19 cellular contexts compared by ENCODE assay signal in genomic region chr14:105641075-105641937, GRCh38.
DNase-seq lines count a peak whose midpoint lies in the region; ATAC-seq and TF ChIP-seq lines count a peak whose summit lies in the region.
"Had no signal": no experiment of that assay in that cellular context is flagged by ENCODE, and none has a peak within 500 bp of the region (broad histone marks: within the 10 kb centered on the region; RNA-seq: fewer than 3 reads in every experiment).

No MANE protein-coding gene starts in this region.

- H2AFZ ChIP-seq in neuronal stem cell (ENCODE audit: low read length): no peak overlapping the region
- H2AFZ ChIP-seq: GM23338 had no signal

- no peak overlapping the region for H3K18ac ChIP-seq in neuronal stem cell (ENCODE audit: low read length)

- peak; percentile 18 for ATAC-seq in Right ventricle myocardium superior (ENCODE audit: poor library complexity)
- no peak for ATAC-seq in right cardiac atrium
- peak; percentile 33 for ATAC-seq in esophagus mucosa
- peak; percentile 20 for ATAC-seq in upper lobe of right lung
- ATAC-seq: GM23338, HCT116, K562 had no signal

- H3K4me2 ChIP-seq in neuronal stem cell (ENCODE audit: insufficient read depth, low read length, poor library complexity, severe bottlenecking): no peak overlapping the region
- H3K4me2 ChIP-seq: GM23338 had no signal

- H3K4me3 ChIP-seq in right cardiac atrium (ENCODE audit: low read length): no peak overlapping the region
- H3K4me3 ChIP-seq in neuronal stem cell (ENCODE audit: low read length in 2 of 2): peak overlapping the region in 1 of 2 donors; percentile 18
- no peak overlapping the region for H3K4me3 ChIP-seq in upper lobe of right lung
- H3K4me3 ChIP-seq: GM23338, K562 had no signal

- WGBS in right cardiac atrium: 88% methylated on average over 17 of the region's 17 CpGs
- no CpG with 5 or more reads among the region's 17 CpGs for WGBS in neuronal stem cell (ENCODE audit: extremely low coverage in 2 of 2, insufficient read length in 2 of 2, insufficient replicate concordance in 1 of 2), 2 donors

- H2AK5ac ChIP-seq in neuronal stem cell (ENCODE audit: low read depth, low read length): no peak overlapping the region

- H2BK12ac ChIP-seq in neuronal stem cell (ENCODE audit: low read length): no peak overlapping the region

- no peaks in the 10 kb centered on the region for H3K27me3 ChIP-seq in right cardiac atrium (ENCODE audit: control insufficient read depth, insufficient read depth)
- peaks cover 0 to 26% (median 0%) of the 10 kb centered on the region in 3 experiments for H3K27me3 ChIP-seq in neuronal stem cell (ENCODE audit: control insufficient read depth in 3 of 3, insufficient read depth in 3 of 3, low read depth in 1 of 3, low read length in 3 of 3)
- H3K27me3 ChIP-seq in upper lobe of right lung: no peaks in the 10 kb centered on the region

- H4K91ac ChIP-seq in neuronal stem cell (ENCODE audit: low read depth, low read length, poor library complexity): no peak overlapping the region

- H3K36me3 ChIP-seq in neuronal stem cell (replicated peaks in 1 of 2; ENCODE audit: control insufficient read depth in 2 of 2, insufficient read depth in 2 of 2, low read length in 2 of 2): no peaks in the 10 kb centered on the region
- no peaks in the 10 kb centered on the region for H3K36me3 ChIP-seq in upper lobe of right lung

- no peaks in the 10 kb centered on the region for H3K9me3 ChIP-seq in right cardiac atrium (ENCODE audit: control insufficient read depth, low read length)
- peaks cover 0 to 9% of the 10 kb centered on the region in 2 donors for H3K9me3 ChIP-seq in neuronal stem cell (replicated peaks in 1 of 2; ENCODE audit: control insufficient read depth in 2 of 2, insufficient read depth in 1 of 2, low read depth in 1 of 2, low read length in 2 of 2)
- no peaks in the 10 kb centered on the region for H3K9me3 ChIP-seq in upper lobe of right lung

- DNase-seq in Right ventricle myocardium superior (no peak), right cardiac atrium (no peak), neuronal stem cell (ENCODE audit: low spot score) (no peak), upper lobe of right lung (no peak), RPMI8226 (no peak), substantia nigra (lab: John Stamatoyannopoulos, UW) (no peak), NCI-H69 (lab: John Stamatoyannopoulos, UW) (no peak)
- DNase-seq: CD4-positive, alpha-beta memory T cell; DMS153; GF-D8; NCI-H1092 treated with DMSO at 0.1 percent for 48 hours; NCI-H2081 treated with DMSO at 0.1 percent for 48 hours; NCI-H510A; NCI-H774; SHP77 treated with DMSO at 0.1 percent for 48 hours had no signal

- H2BK15ac ChIP-seq in neuronal stem cell (ENCODE audit: low read length): no peak overlapping the region

- no peak overlapping the region for H2BK120ac ChIP-seq in neuronal stem cell (ENCODE audit: low read depth, low read length)

- no peak overlapping the region for H3K14ac ChIP-seq in neuronal stem cell (ENCODE audit: low read length)

- H3K27ac ChIP-seq in right cardiac atrium (ENCODE audit: low read length): no peak overlapping the region
- H3K27ac ChIP-seq in neuronal stem cell (replicated peaks; ENCODE audit: low read length): no peak overlapping the region
- H3K27ac ChIP-seq in upper lobe of right lung: no peak overlapping the region
- H3K27ac ChIP-seq in substantia nigra (ENCODE audit: low read depth, low read length, poor library complexity, severe bottlenecking): no peak overlapping the region

- H3K4me1 ChIP-seq in right cardiac atrium (ENCODE audit: control insufficient read depth, insufficient read depth, low read length) (no peaks in the 10 kb centered on the region), neuronal stem cell (ENCODE audit: control insufficient read depth in 2 of 2, insufficient read depth in 1 of 2, low read depth in 1 of 2, low read length in 2 of 2) (no peaks in the 10 kb centered on the region), upper lobe of right lung (no peaks in the 10 kb centered on the region)

- no peak overlapping the region for H3K4ac ChIP-seq in neuronal stem cell (ENCODE audit: low read length)

- peaks cover 2% of the 10 kb centered on the region for H3K79me1 ChIP-seq in neuronal stem cell (ENCODE audit: low read depth, low read length)

- intact Hi-C loops in Right ventricle myocardium superior (cut with DNase I) (no loop called here), right cardiac atrium (cut with DNase I) (no loop called here), upper lobe of right lung (cut with DNase I) (no loop called here)

- no peak overlapping the region for H2BK5ac ChIP-seq in neuronal stem cell (ENCODE audit: low read length)

- no peak for TF ChIP-seq CTCF in upper lobe of right lung (IDR thresholded peaks at IDR 0.05)

- no peak overlapping the region for H3K23ac ChIP-seq in neuronal stem cell (ENCODE audit: low read depth, low read length, poor library complexity)

- H4K8ac ChIP-seq in neuronal stem cell (ENCODE audit: low read depth, low read length): peak overlapping the region; percentile 17

- H3K9ac ChIP-seq in neuronal stem cell (ENCODE audit: low read depth, low read length, poor library complexity): peak overlapping the region; percentile 21

Comparison
In these comparisons a context has a peak if more than half of its experiments do, and no peak if none do; other contexts are left out.
1. ATAC-seq: peak in Right ventricle myocardium superior (single experiment), esophagus mucosa (single experiment) and upper lobe of right lung (single experiment); none in right cardiac atrium (0 of 2).